8 cellular contexts compared by ENCODE assay signal in genomic region chr4:18366762-18367358, GRCh38.
DNase-seq lines count a peak whose midpoint lies in the region; ATAC-seq and TF ChIP-seq lines count a peak whose summit lies in the region.

No MANE protein-coding gene starts in this region.

- H3K27ac Mint-ChIP-seq in stimulated activated naive B cell treated with anti-CD40 and anti-IgM and Interleukin-4, amounts not matched to agents 10 μg/mL and 1 μg/mL and 100 μg/mL, for 72 hours = no peak overlapping the region

- no peak overlapping the region for H3K4me3 ChIP-seq in OCI-LY7 (ENCODE audit: low read depth, low read length, poor library complexity, severe bottlenecking)
- H3K4me3 ChIP-seq in esophagus squamous epithelium = no peak overlapping the region

- peaks cover 6 to 7% of the 10 kb centered on the region in 2 donors for H3K27me3 Mint-ChIP-seq in stimulated activated naive B cell treated with anti-CD40 and anti-IgM and Interleukin-4, amounts not matched to agents 10 μg/mL and 1 μg/mL and 100 μg/mL, for 72 hours

- H3K27ac ChIP-seq in OCI-LY7 (ENCODE audit: low read depth, low read length, poor library complexity, severe bottlenecking) = no peak overlapping the region
- H3K27ac ChIP-seq in esophagus squamous epithelium = no peak overlapping the region

- H3K4me1 ChIP-seq in OCI-LY7 (ENCODE audit: insufficient read depth, low read length, poor library complexity, severe bottlenecking) (no peaks in the 10 kb centered on the region), esophagus squamous epithelium (no peaks in the 10 kb centered on the region)

- no peaks in the 10 kb centered on the region for H4K20me1 ChIP-seq in OCI-LY7 (ENCODE audit: insufficient read depth, low read length)

- H3K27me3 ChIP-seq in esophagus squamous epithelium = no peaks in the 10 kb centered on the region

- TF ChIP-seq POLR2A in esophagus squamous epithelium (IDR thresholded peaks at IDR 0.05) = no peak

- no TSS peak for BruUV-seq in OCI-LY7 (replicated peaks; lab: Mats Ljungman, UMichigan)

- H3K9me3 Mint-ChIP-seq in stimulated activated naive B cell treated with anti-CD40 and anti-IgM and Interleukin-4, amounts not matched to agents 10 μg/mL and 1 μg/mL and 100 μg/mL, for 72 hours = no peaks in the 10 kb centered on the region

- ATAC-seq in GM19468 (IDR thresholded peaks at IDR 0.05; ENCODE audit: extremely low read depth, unreplicated experiment) = peak; percentile 66
- ATAC-seq in HG03520 (IDR thresholded peaks at IDR 0.05; ENCODE audit: unreplicated experiment) = peak; percentile 96
- peak; percentile 85 to 86 for ATAC-seq in stimulated activated naive B cell treated with anti-CD40 and anti-IgM and Interleukin-4, amounts not matched to agents 10 μg/mL and 1 μg/mL and 100 μg/mL, for 72 hours (replicated peaks)

- H3K4me3 Mint-ChIP-seq in stimulated activated naive B cell treated with anti-CD40 and anti-IgM and Interleukin-4, amounts not matched to agents 10 μg/mL and 1 μg/mL and 100 μg/mL, for 72 hours = no peak overlapping the region

- intact Hi-C loops in OCI-LY7 (cut with micrococcal nuclease; ENCODE audit: unreplicated experiment) (no loop called here), esophagus squamous epithelium (cut with DNase I) (no loop called here)

- no peaks in the 10 kb centered on the region for H3K36me3 Mint-ChIP-seq in stimulated activated naive B cell treated with anti-CD40 and anti-IgM and Interleukin-4, amounts not matched to agents 10 μg/mL and 1 μg/mL and 100 μg/mL, for 72 hours

- no peaks in the 10 kb centered on the region for H3K9me3 ChIP-seq in OCI-LY7 (ENCODE audit: low read length)
- H3K9me3 ChIP-seq in esophagus squamous epithelium = no peaks in the 10 kb centered on the region

- POLR2A ChIA-PET in OCI-LY7 (lab: Charles Lee) = no interaction called here

- H3K9me2 ChIP-seq in OCI-LY7 (ENCODE audit: insufficient read depth, low read length) = no peaks in the 10 kb centered on the region

- 44 to 48% methylated on average over 2 of the region's 2 CpGs for WGBS in esophagus squamous epithelium, 2 donors

- H2AFZ ChIP-seq in OCI-LY7 (ENCODE audit: low read length) = no peak overlapping the region

- H3K4me2 ChIP-seq in OCI-LY7 (ENCODE audit: low read length) = no peak overlapping the region

- DNase-seq in GDM1 (lab: John Stamatoyannopoulos, UW) = peak; percentile 22
- peak; percentile 39 for DNase-seq in OCI-LY7 (ENCODE audit: low spot score)
- no peak for DNase-seq in esophagus squamous epithelium (lab: John Stamatoyannopoulos, UW)
- DNase-seq in stimulated activated naive B cell treated with anti-CD40 and anti-IgM and Interleukin-4, amounts not matched to agents 10 μg/mL and 1 μg/mL and 100 μg/mL, for 72 hours = no peak
- no peak for DNase-seq in germinal center (ENCODE audit: low spot score)
- DNase-seq in activated CD8-positive, alpha-beta memory T cell treated with anti-CD3 and anti-CD28 coated beads, Interleukin-2, amount 50 U/mL, for 48 hours = no peak

- TF ChIP-seq CTCF in OCI-LY7 (conservative IDR thresholded peaks at IDR 0.05; ENCODE audit: low read length) = peak; percentile 81
- TF ChIP-seq CTCF in esophagus squamous epithelium (IDR thresholded peaks at IDR 0.05) = peak in 5 of 6 experiments; percentile 38 to 84 (median 52)

- H3K79me2 ChIP-seq in OCI-LY7 (ENCODE audit: insufficient read depth, low read depth, low read length) = no peaks in the 10 kb centered on the region

- no peaks in the 10 kb centered on the region for H3K36me3 ChIP-seq in OCI-LY7 (ENCODE audit: insufficient read depth, low read length)
- H3K36me3 ChIP-seq in esophagus squamous epithelium = no peaks in the 10 kb centered on the region

- H3K4me1 Mint-ChIP-seq in stimulated activated naive B cell treated with anti-CD40 and anti-IgM and Interleukin-4, amounts not matched to agents 10 μg/mL and 1 μg/mL and 100 μg/mL, for 72 hours = no peaks in the 10 kb centered on the region

- CTCF ChIA-PET in OCI-LY7 (lab: Charles Lee; ENCODE audit: unreplicated experiment) = no interaction called here

Comparison
In these comparisons a context has a peak if more than half of its experiments do, and no peak if none do; other contexts are left out.
1. DNase-seq: peak in GDM1 (single experiment) and OCI-LY7 (single experiment); none in esophagus squamous epithelium (single experiment), stimulated activated naive B cell treated with anti-CD40 and anti-IgM and Interleukin-4, amounts not matched to agents 10 μg/mL and 1 μg/mL and 100 μg/mL, for 72 hours (single experiment), germinal center (single experiment) and activated CD8-positive, alpha-beta memory T cell treated with anti-CD3 and anti-CD28 coated beads, Interleukin-2, amount 50 U/mL, for 48 hours (single experiment).
2. Peak in every context shown above with its lines, with median percentiles within 50 percentile points of each other: ATAC-seq.